9 cellular contexts compared by ENCODE assay signal in the genomic region with DNA sequence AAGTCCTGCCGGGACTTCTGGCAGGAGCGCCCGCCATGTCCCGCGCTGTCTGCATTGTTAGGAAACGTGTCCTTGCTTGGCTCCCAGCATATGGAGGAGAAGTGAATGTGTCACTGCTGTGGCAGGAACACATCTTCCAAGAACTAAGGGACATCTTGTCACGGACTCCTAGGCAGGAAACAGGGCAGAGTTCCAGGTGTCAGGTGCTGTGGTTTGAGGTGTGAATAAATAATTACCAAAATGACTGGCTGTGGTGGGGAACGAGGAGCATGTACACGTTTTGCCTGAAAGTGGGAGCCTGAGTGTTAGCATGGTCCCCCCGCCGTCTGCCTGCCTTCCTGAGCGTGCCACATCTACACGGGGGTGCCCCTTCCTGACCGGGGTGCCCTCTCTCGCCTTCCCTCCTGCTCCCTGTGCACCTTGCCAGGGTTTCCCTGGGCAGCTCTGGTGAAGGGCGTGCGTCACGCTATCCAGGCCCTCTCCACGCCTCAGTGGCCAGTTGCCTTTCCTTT.
DNase-seq lines count a peak whose midpoint lies in the region; ATAC-seq and TF ChIP-seq lines count a peak whose summit lies in the region.
"Had no signal": no experiment of that assay in that cellular context is flagged by ENCODE, and none has a peak within 500 bp of the region (broad histone marks: within the 10 kb centered on the region; RNA-seq: fewer than 3 reads in every experiment).

No MANE protein-coding gene starts in this region.

- TF ChIP-seq CTCF in natural killer cell (IDR thresholded peaks at IDR 0.05) (no peak), thyroid gland (IDR thresholded peaks at IDR 0.05) (no peak)

- H3K27me3 Mint-ChIP-seq in natural killer cell treated with Interleukin-12 subunit alpha and Interleukin-12 subunit beta and Interleukin-15 and Interleukin-18, amount 100 ng/mL, for 72 hours = peaks cover 0 to 6% of the 10 kb centered on the region in 2 donors
- H3K27me3 Mint-ChIP-seq in natural killer cell (ENCODE audit: low read depth in 2 of 2) = peaks cover 3 to 7% of the 10 kb centered on the region in 2 donors
- H3K27me3 Mint-ChIP-seq: dendritic cell treated with granulocyte-macrophage colony-stimulating factor and Interleukin-4, amounts not matched to agents 40 ng/mL and 50 ng/mL, for 4 days had no signal

- no peaks in the 10 kb centered on the region for H3K36me3 Mint-ChIP-seq in natural killer cell treated with Interleukin-12 subunit alpha and Interleukin-12 subunit beta and Interleukin-15 and Interleukin-18, amount 100 ng/mL, for 72 hours
- no peaks in the 10 kb centered on the region for H3K36me3 Mint-ChIP-seq in natural killer cell

- H3K27ac Mint-ChIP-seq in natural killer cell treated with Interleukin-12 subunit alpha and Interleukin-12 subunit beta and Interleukin-15 and Interleukin-18, amount 100 ng/mL, for 72 hours = peak overlapping the region in 1 of 2 donors; percentile 51
- peak overlapping the region in 1 of 2 donors; percentile 0 for H3K27ac Mint-ChIP-seq in natural killer cell
- H3K27ac Mint-ChIP-seq: dendritic cell treated with granulocyte-macrophage colony-stimulating factor and Interleukin-4, amounts not matched to agents 40 ng/mL and 50 ng/mL, for 4 days had no signal

- no peak for DNase-seq in natural killer cell treated with Interleukin-12 subunit alpha and Interleukin-12 subunit beta and Interleukin-15 and Interleukin-18, amount 100 ng/mL, for 72 hours (ENCODE audit: low spot score)
- DNase-seq in natural killer cell (no peak), thyroid gland (peak; percentile 56 to 76), posterior vena cava (ENCODE audit: low spot score) (no peak), COLO668 (lab: John Stamatoyannopoulos, UW; ENCODE audit: unreplicated experiment) (no peak), NCI-H187 (lab: John Stamatoyannopoulos, UW) (no peak)
- DNase-seq in activated naive CD8-positive, alpha-beta T cell treated with anti-CD3 and anti-CD28 coated beads, Interleukin-2, amount 50 U/mL, for 16 hours (ENCODE audit: low read depth, low spot score) = peak; percentile 17

- H3K9me3 ChIP-seq in thyroid gland = no peaks in the 10 kb centered on the region

- H3K9me3 Mint-ChIP-seq in natural killer cell treated with Interleukin-12 subunit alpha and Interleukin-12 subunit beta and Interleukin-15 and Interleukin-18, amount 100 ng/mL, for 72 hours = no peaks in the 10 kb centered on the region
- peaks cover 0 to under 1% of the 10 kb centered on the region in 2 donors for H3K9me3 Mint-ChIP-seq in natural killer cell

- peaks cover 14 to 16% of the 10 kb centered on the region in 2 donors for H3K4me1 Mint-ChIP-seq in natural killer cell treated with Interleukin-12 subunit alpha and Interleukin-12 subunit beta and Interleukin-15 and Interleukin-18, amount 100 ng/mL, for 72 hours (ENCODE audit: low read depth in 2 of 2)
- H3K4me1 Mint-ChIP-seq in natural killer cell = peaks cover 12 to 17% of the 10 kb centered on the region in 2 donors

- H3K27me3 ChIP-seq in thyroid gland = no peaks in the 10 kb centered on the region

- no peaks in the 10 kb centered on the region for H3K36me3 ChIP-seq in thyroid gland

- WGBS in thyroid gland, 2 donors = 59 to 60% methylated on average over 19 of the region's 19 CpGs

- intact Hi-C loops in natural killer cell (cut with micrococcal nuclease) = no loop called here
- intact Hi-C loops in thyroid gland (cut with DNase I) = no loop called here
- intact Hi-C loops in posterior vena cava (cut with DNase I) = no loop called here

- ATAC-seq in natural killer cell treated with Interleukin-12 subunit alpha and Interleukin-12 subunit beta and Interleukin-15 and Interleukin-18, amount 100 ng/mL, for 72 hours = peak; percentile 75 to 78
- ATAC-seq in natural killer cell (no peak), HG03354 (IDR thresholded peaks at IDR 0.05; ENCODE audit: poor library complexity, severe bottlenecking, unreplicated experiment) (peak; percentile 74)

- H3K4me3 Mint-ChIP-seq in natural killer cell treated with Interleukin-12 subunit alpha and Interleukin-12 subunit beta and Interleukin-15 and Interleukin-18, amount 100 ng/mL, for 72 hours = peak overlapping the region; percentile 16
- H3K4me3 Mint-ChIP-seq in natural killer cell = no peak overlapping the region
- H3K4me3 Mint-ChIP-seq: dendritic cell treated with granulocyte-macrophage colony-stimulating factor and Interleukin-4, amounts not matched to agents 40 ng/mL and 50 ng/mL, for 4 days had no signal

- TF ChIP-seq POLR2A in thyroid gland (IDR thresholded peaks at IDR 0.05) = no peak

- no peak overlapping the region for H3K4me3 ChIP-seq in thyroid gland (replicated peaks in 1 of 3)

- peak overlapping the region in 1 of 3 donors; percentile 43 for H3K27ac ChIP-seq in thyroid gland

- peaks cover 8 to 36% of the 10 kb centered on the region in 2 donors for H3K4me1 ChIP-seq in thyroid gland

Comparison
In these comparisons a context has a peak if more than half of its experiments do, and no peak if none do; other contexts are left out.
1. ATAC-seq: peak in natural killer cell treated with Interleukin-12 subunit alpha and Interleukin-12 subunit beta and Interleukin-15 and Interleukin-18, amount 100 ng/mL, for 72 hours (2 of 2) and HG03354 (single experiment); none in natural killer cell (0 of 3).
2. DNase-seq: peak in activated naive CD8-positive, alpha-beta T cell treated with anti-CD3 and anti-CD28 coated beads, Interleukin-2, amount 50 U/mL, for 16 hours (single experiment) and thyroid gland (2 of 2); none in natural killer cell treated with Interleukin-12 subunit alpha and Interleukin-12 subunit beta and Interleukin-15 and Interleukin-18, amount 100 ng/mL, for 72 hours (single experiment), natural killer cell (single experiment), posterior vena cava (single experiment), COLO668 (single experiment) and NCI-H187 (0 of 2).